8 cellular contexts compared by ENCODE assay signal in the genomic region with DNA sequence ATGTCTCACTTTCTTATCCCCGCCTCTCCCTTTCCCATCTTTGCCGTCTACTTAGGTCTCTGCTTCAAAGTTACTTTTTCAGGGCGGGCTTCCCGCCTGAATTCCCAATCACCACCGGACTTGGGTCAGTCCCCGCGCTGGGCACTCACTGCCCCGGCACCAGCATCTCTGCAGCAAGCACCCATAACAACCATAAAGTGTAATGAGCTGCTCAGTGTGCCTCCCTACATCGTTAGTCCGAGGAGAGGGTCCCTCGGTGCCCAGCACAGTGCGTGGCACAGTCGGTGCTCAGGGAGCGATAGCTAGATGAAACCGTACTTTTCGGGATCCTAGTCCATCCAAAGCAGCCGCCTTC. TPM values are rescaled to one million over a fixed set of nuclear protein-coding genes. Genes with fewer than 3 reads are reported as not detected.
DNase-seq lines count a peak whose midpoint lies in the region; ATAC-seq and TF ChIP-seq lines count a peak whose summit lies in the region.

No MANE protein-coding gene starts in this region.

- H3K27ac ChIP-seq in RWPE1 (peak overlapping the region; percentile 94), ovary (peak overlapping the region; percentile 89 to 94)

- H3K4me3 ChIP-seq in Caco-2 (ENCODE audit: low read depth, low read length) = peak overlapping the region; percentile 46
- peak overlapping the region; percentile 80 for H3K4me3 ChIP-seq in epithelial cell of proximal tubule (ENCODE audit: low read depth, low read length)
- H3K4me3 ChIP-seq in ovary = peak overlapping the region; percentile 61

- H3K36me3 ChIP-seq in Caco-2 (ENCODE audit: control insufficient read depth, insufficient read depth, low read length) (no peaks in the 10 kb centered on the region), ovary (no peaks in the 10 kb centered on the region)

- H3K27ac Mint-ChIP-seq in Caco-2 (ENCODE audit: unreplicated experiment) = peak overlapping the region; percentile 53

- peaks cover 49% of the 10 kb centered on the region for H3K4me1 Mint-ChIP-seq in Caco-2 (ENCODE audit: low read depth, unreplicated experiment)

- 32 to 39% (median 35%) methylated on average over 17 of the region's 17 CpGs for WGBS in ovary, 3 donors

- peaks cover 34% of the 10 kb centered on the region for H3K36me3 Mint-ChIP-seq in Caco-2 (ENCODE audit: insufficient read depth, unreplicated experiment)

- no peaks in the 10 kb centered on the region for H3K27me3 Mint-ChIP-seq in Caco-2 (ENCODE audit: insufficient read depth, unreplicated experiment)

- TF ChIP-seq EP300 in ovary (IDR thresholded peaks at IDR 0.05) = no peak

- CTCF ChIA-PET in Caco-2 (lab: Charles Lee) (no interaction called here), RWPE1 (lab: Yijun Ruan, JAX) (interaction anchor here (0.5 to 1.0 kb wide), 2 partner anchors 17 to 956 kb away, joined by 3 to 4 read pairs; no protein-coding TSS in a partner anchor)

- intact Hi-C loops in Caco-2 (cut with micrococcal nuclease; ENCODE audit: unreplicated experiment) (no loop called here), ovary (cut with DNase I) (no loop called here)

- H3K9me3 ChIP-seq in Caco-2 (no peaks in the 10 kb centered on the region), ovary (no peaks in the 10 kb centered on the region)

- DNase-seq in Caco-2 (no peak), RWPE1 (ENCODE audit: low spot score) (no peak), epithelial cell of proximal tubule (ENCODE audit: low read depth) (no peak), ovary (peak in 1 of 5 donors; percentile 27), SK-N-DZ (ENCODE audit: low spot score) (no peak), epidermal melanocyte (ENCODE audit: insufficient read length, low spot score) (no peak)

- no peak for TF ChIP-seq CTCF in Caco-2 (IDR thresholded peaks at IDR 0.05; ENCODE audit: insufficient read depth in 1 of 2, low read depth in 1 of 2, low read length in 1 of 2, severe bottlenecking in 1 of 2, unreplicated experiment in 1 of 2)
- no peak for TF ChIP-seq CTCF in RWPE1 (conservative IDR thresholded peaks at IDR 0.05; ENCODE audit: low read depth)
- TF ChIP-seq CTCF in epithelial cell of proximal tubule (conservative IDR thresholded peaks at IDR 0.05; ENCODE audit: low read depth, low read length) = no peak
- no peak for TF ChIP-seq CTCF in ovary (IDR thresholded peaks at IDR 0.05)

- peak overlapping the region; percentile 94 for H3K4me3 Mint-ChIP-seq in Caco-2 (ENCODE audit: unreplicated experiment)

- POLR2A ChIA-PET in Caco-2 (lab: Charles Lee) = no interaction called here
- POLR2A ChIA-PET in RWPE1 (lab: Yijun Ruan, JAX; ENCODE audit: low non-redundant PET) = no interaction called here

- BruUV-seq in Caco-2 (replicated peaks; lab: Mats Ljungman, UMichigan) = no TSS peak

- no peak for TF ChIP-seq POLR2A in ovary (IDR thresholded peaks at IDR 0.05)

- H3K27me3 ChIP-seq in Caco-2 (replicated peaks; ENCODE audit: control insufficient read depth, insufficient read depth, low read length) (no peaks in the 10 kb centered on the region), ovary (no peaks in the 10 kb centered on the region)

- H3K4me1 ChIP-seq in Caco-2 (peaks cover 73% of the 10 kb centered on the region), ovary (ENCODE audit: insufficient read depth) (peaks cover 17% of the 10 kb centered on the region)

- ATAC-seq in HG03196 (IDR thresholded peaks at IDR 0.05; ENCODE audit: unreplicated experiment) = no peak
- no peak for ATAC-seq in GM19397 (IDR thresholded peaks at IDR 0.05; ENCODE audit: unreplicated experiment)

- H3K9me3 Mint-ChIP-seq in Caco-2 (ENCODE audit: unreplicated experiment) = no peaks in the 10 kb centered on the region

RNA-seq across cellular contexts. Expression of a gene that starts 0.6 kb away (rescaled TPM):
- total RNA-seq in Caco-2 (2022) = 63.1 and 63.7 TPM in 2 replicates
- total RNA-seq in epithelial cell of proximal tubule = 53.3 and 61.6 TPM in 2 replicates
- total RNA-seq in ovary = 10 to 100 TPM in 6 of 7 donors, 1 to 10 TPM in 1; 8.2 to 34.3 (median 22.6) TPM
- 10 to 100 TPM in 1 of 2 donors, 1 to 10 TPM in 1; 5.9 to 23.2 TPM for polyA plus RNA-seq in ovary
- 73.4 and 89.0 TPM in 2 replicates for polyA plus RNA-seq in SK-N-DZ (2014; cell fraction: cytosol; rRNA removed)
- 104 and 179 TPM in 2 replicates for polyA plus RNA-seq in SK-N-DZ (2014; cell fraction: nucleus; rRNA removed)

RNA-seq across cellular contexts. Expression of a gene that starts 42.7 kb away (rescaled TPM):
- total RNA-seq in Caco-2 (2022) (0.09 and 0.18 TPM in 2 replicates), epithelial cell of proximal tubule (0.07 TPM in 1 of 2 replicates, not detected in the other), ovary (1 to 10 TPM in 2 of 7 donors, under 1 TPM in 5; 0.55 to 1.2 (median 0.72) TPM)
- under 1 TPM; 0.05 to 0.23 TPM for polyA plus RNA-seq in ovary
- polyA plus RNA-seq in SK-N-DZ (2014; cell fraction: cytosol; rRNA removed) = 0.05 TPM in 1 of 2 replicates, not detected in the other
- 0.20 and 1.4 TPM in 2 replicates for polyA plus RNA-seq in SK-N-DZ (2014; cell fraction: nucleus; rRNA removed)
